In genomic region chr12:121127501-121127900, GRCh38 we compare ENCODE assay signal across 15 cellular contexts.
"Had no signal": no experiment of that assay in that cellular context is flagged by ENCODE, and none has a peak within 500 bp of the region (broad histone marks: within the 10 kb centered on the region; RNA-seq: fewer than 3 reads in every experiment).

No MANE protein-coding gene starts in this region.

- H3K27ac ChIP-seq: brain microvascular endothelial cell, neutrophil, VCaP had no signal

- H3K4me3 ChIP-seq: esophagus muscularis mucosa, left lung had no signal

- H3K9me3 ChIP-seq: esophagus muscularis mucosa, left lung, neutrophil had no signal

- ATAC-seq: activated CD4-positive, alpha-beta T cell treated with anti-CD3 and anti-CD28 coated beads for 36 hours; activated naive CD4-positive, alpha-beta T cell treated with anti-CD3 and anti-CD28 coated beads, Interleukin-2, amount 50 U/mL, for 72 hours; left lung had no signal

- H3K36me3 ChIP-seq: brain microvascular endothelial cell, esophagus muscularis mucosa, left lung, neutrophil had no signal

- FAIRE-seq: endometrium, islet of Langerhans had no signal

- DNase-seq: activated CD4-positive, alpha-beta T cell treated with anti-CD3 and anti-CD28 coated beads for 36 hours; activated CD8-positive, alpha-beta memory T cell treated with anti-CD3 and anti-CD28 coated beads for 24 hours; brain microvascular endothelial cell; cerebellar nuclear complex; left lung; right cardiac atrium; stimulated activated CD4-positive, alpha-beta T cell treated with anti-CD3 and anti-CD28 coated beads, Interleukin-1b, Interleukin-23, amount 100 ng/mL, for 48 hours; stimulated activated naive CD4-positive, alpha-beta T cell; trophoblast cell had no signal

- H3K27me3 Mint-ChIP-seq: activated CD4-positive, alpha-beta T cell treated with anti-CD3 and anti-CD28 coated beads for 36 hours had no signal

- H3K27me3 ChIP-seq: esophagus muscularis mucosa, left lung had no signal

- H3K4me3 Mint-ChIP-seq: activated CD4-positive, alpha-beta T cell treated with anti-CD3 and anti-CD28 coated beads for 36 hours had no signal
